Comparison of ENCODE assay signal across 22 cellular contexts in genomic region chr3:141334627-141335250, GRCh38.
"Had no signal": no experiment of that assay in that cellular context is flagged by ENCODE, and none has a peak within 500 bp of the region (broad histone marks: within the 10 kb centered on the region; RNA-seq: fewer than 3 reads in every experiment).

No MANE protein-coding gene starts in this region.

- H3K27ac ChIP-seq: parathyroid adenoma, tibial nerve, WERI-Rb-1 had no signal

- H3K27me3 ChIP-seq: brain microvascular endothelial cell, tibial nerve had no signal

- H3K27me3 Mint-ChIP-seq: stimulated activated naive CD8-positive, alpha-beta T cell treated with anti-CD3 and anti-CD28 coated beads, Interleukin-15, amount 100 ng/mL, for 72 hours had no signal

- DNase-seq: activated CD4-positive, alpha-beta T cell treated with anti-CD3 and anti-CD28 coated beads for 1 hour; activated CD4-positive, alpha-beta T cell treated with anti-CD3 and anti-CD28 coated beads, Interleukin-2, amount 50 U/mL, for 1 hour; activated CD8-positive, alpha-beta T cell treated with anti-CD3 and anti-CD28 coated beads, Interleukin-2, amount 10 ng/mL, durations not matched to agents 7 days and 5 days; aorta; brain microvascular endothelial cell; caudate nucleus; dermis blood vessel endothelial cell; effector CD8-positive, alpha-beta T cell; foreskin melanocyte; left ventricle myocardium superior; mammary epithelial cell; right cardiac atrium; stimulated activated CD4-positive, alpha-beta T cell treated with anti-CD3 and anti-CD28 coated beads, Interleukin-12 subunit alpha, Interleukin-12 subunit beta, amount 100 ng/mL, for 4 hours; stimulated activated CD4-positive, alpha-beta T cell treated with anti-CD3 and anti-CD28 coated beads, Interleukin-4, amount 100 ng/mL, for 4 hours; stimulated activated naive CD8-positive, alpha-beta T cell treated with anti-CD3 and anti-CD28 coated beads, Interleukin-15, amount 100 ng/mL, for 72 hours; WERI-Rb-1 had no signal

- H3K9me3 Mint-ChIP-seq: stimulated activated naive CD8-positive, alpha-beta T cell treated with anti-CD3 and anti-CD28 coated beads, Interleukin-15, amount 100 ng/mL, for 72 hours; T-helper 2 cell treated with Interferon-gamma antibody and Interleukin-4, amounts not matched to agents 5 μg/mL and 100 μg/mL, for 36 hours had no signal

- ATAC-seq: activated CD8-positive, alpha-beta T cell treated with anti-CD3 and anti-CD28 coated beads, Interleukin-2, amount 10 ng/mL, durations not matched to agents 7 days and 5 days; activated naive CD4-positive, alpha-beta T cell treated with anti-CD3 and anti-CD28 coated beads, Interleukin-2, amount 50 U/mL, for 72 hours; esophagus mucosa; left ventricle myocardium superior; stimulated activated naive CD8-positive, alpha-beta T cell treated with anti-CD3 and anti-CD28 coated beads, Interleukin-15, amount 100 ng/mL, for 72 hours had no signal

- H3K36me3 ChIP-seq: brain microvascular endothelial cell, tibial nerve, WERI-Rb-1 had no signal

- H3K4me3 ChIP-seq: tibial nerve had no signal

- H3K4me1 Mint-ChIP-seq: stimulated activated naive CD8-positive, alpha-beta T cell treated with anti-CD3 and anti-CD28 coated beads, Interleukin-15, amount 100 ng/mL, for 72 hours had no signal

- H3K9me3 ChIP-seq: tibial nerve had no signal

- H3K4me1 ChIP-seq: parathyroid adenoma had no signal

- H3K27ac Mint-ChIP-seq: activated CD8-positive, alpha-beta T cell treated with anti-CD3 and anti-CD28 coated beads, Interleukin-2, amount 10 ng/mL, durations not matched to agents 7 days and 5 days; activated naive CD4-positive, alpha-beta T cell treated with anti-CD3 and anti-CD28 coated beads, Interleukin-2, amount 50 U/mL, for 72 hours; stimulated activated naive CD8-positive, alpha-beta T cell treated with anti-CD3 and anti-CD28 coated beads, Interleukin-15, amount 100 ng/mL, for 72 hours; T-helper 2 cell treated with Interferon-gamma antibody and Interleukin-4, amounts not matched to agents 5 μg/mL and 100 μg/mL, for 36 hours had no signal

- H3K36me3 Mint-ChIP-seq: activated naive CD4-positive, alpha-beta T cell treated with anti-CD3 and anti-CD28 coated beads, Interleukin-2, amount 50 U/mL, for 72 hours had no signal

- H3K4me3 Mint-ChIP-seq: activated CD8-positive, alpha-beta T cell treated with anti-CD3 and anti-CD28 coated beads, Interleukin-2, amount 10 ng/mL, durations not matched to agents 7 days and 5 days; nephron; stimulated activated naive CD8-positive, alpha-beta T cell treated with anti-CD3 and anti-CD28 coated beads, Interleukin-15, amount 100 ng/mL, for 72 hours; T-helper 2 cell treated with Interferon-gamma antibody and Interleukin-4, amounts not matched to agents 5 μg/mL and 100 μg/mL, for 36 hours had no signal

- H3K79me2 ChIP-seq: parathyroid adenoma had no signal

- H2AFZ ChIP-seq: parathyroid adenoma had no signal
